8 cellular contexts compared by ENCODE assay signal in genomic region chr3:197737319-197737649, GRCh38. TPM values are rescaled to one million over a fixed set of nuclear protein-coding genes. Genes with fewer than 3 reads are reported as not detected.
DNase-seq lines count a peak whose midpoint lies in the region; TF ChIP-seq lines count a peak whose summit lies in the region.

No MANE protein-coding gene starts in this region.

- H3K4me3 Mint-ChIP-seq in activated naive CD8-positive, alpha-beta T cell treated with anti-CD3 and anti-CD28 coated beads for 36 hours, result peak overlapping the region; percentile 91

- H3K27me3 ChIP-seq in kidney epithelial cell (ENCODE audit: control insufficient read depth, insufficient read depth, low read length) (no peaks in the 10 kb centered on the region), testis (no peaks in the 10 kb centered on the region)

- no peak for TF ChIP-seq CTCF in kidney epithelial cell (IDR thresholded peaks at IDR 0.05; ENCODE audit: insufficient read depth, low read length, poor library complexity, severe bottlenecking)
- TF ChIP-seq CTCF in testis (IDR thresholded peaks at IDR 0.05), result no peak

- H3K27ac Mint-ChIP-seq in activated naive CD8-positive, alpha-beta T cell treated with anti-CD3 and anti-CD28 coated beads for 36 hours, result peak overlapping the region; percentile 88

- H3K4me3 ChIP-seq in kidney epithelial cell (ENCODE audit: low read depth, low read length) (peak overlapping the region; percentile 93), testis (peak overlapping the region; percentile 88 to 94)

- H3K36me3 ChIP-seq in kidney epithelial cell (ENCODE audit: control insufficient read depth, insufficient read depth, low read length) (no peaks in the 10 kb centered on the region), testis (ENCODE audit: low read depth, missing control alignments) (no peaks in the 10 kb centered on the region)

- H3K27me3 Mint-ChIP-seq in activated naive CD8-positive, alpha-beta T cell treated with anti-CD3 and anti-CD28 coated beads for 36 hours, result no peaks in the 10 kb centered on the region

- H3K4me1 ChIP-seq in testis, result peaks cover 10% of the 10 kb centered on the region

- peaks cover 12% of the 10 kb centered on the region for H3K36me3 Mint-ChIP-seq in activated naive CD8-positive, alpha-beta T cell treated with anti-CD3 and anti-CD28 coated beads for 36 hours

- H3K4me1 Mint-ChIP-seq in activated naive CD8-positive, alpha-beta T cell treated with anti-CD3 and anti-CD28 coated beads for 36 hours, result peaks cover 26% of the 10 kb centered on the region

- no peak for TF ChIP-seq POLR2A in testis (IDR thresholded peaks at IDR 0.05)

- DNase-seq in activated CD4-positive, alpha-beta T cell treated with anti-CD3 and anti-CD28 coated beads for 48 hours, result peak; percentile 10
- no peak for DNase-seq in activated CD4-positive, alpha-beta T cell treated with anti-CD3 and anti-CD28 coated beads, Interleukin-2, amount 50 U/mL, for 1 hour
- DNase-seq in activated naive CD8-positive, alpha-beta T cell treated with anti-CD3 and anti-CD28 coated beads for 36 hours, result no peak
- DNase-seq in kidney epithelial cell (ENCODE audit: low read depth), result no peak
- DNase-seq in testis, result no peak
- DNase-seq in COLO829 (ENCODE audit: low spot score), result no peak
- no peak for DNase-seq in stimulated activated CD4-positive, alpha-beta T cell treated with anti-CD3 and anti-CD28 coated beads, Interleukin-4, amount 100 ng/mL, for 4 hours
- no peak for DNase-seq in RPMI8226

- no peaks in the 10 kb centered on the region for H3K9me3 Mint-ChIP-seq in activated naive CD8-positive, alpha-beta T cell treated with anti-CD3 and anti-CD28 coated beads for 36 hours

- no peaks in the 10 kb centered on the region for H3K9me3 ChIP-seq in testis

- intact Hi-C loops in testis (cut with DNase I; ENCODE audit: low total_unique reads), result no loop called here

- peak overlapping the region; percentile 73 to 92 for H3K27ac ChIP-seq in testis

- WGBS in testis, 2 donors, result 0 to 1% methylated on average over 6 of the region's 6 CpGs

RNA-seq across cellular contexts. Expression of gene RUBCN, which starts 0.6 kb away (rescaled TPM):
- total RNA-seq in activated naive CD8-positive, alpha-beta T cell treated with anti-CD3 and anti-CD28 coated beads for 36 hours, result 10 to 100 TPM; 23.7 to 24.7 TPM
- total RNA-seq in kidney epithelial cell (31.1 and 47.3 TPM in 2 replicates), testis (100 to 1,000 TPM; 150 to 159 TPM)
- 44.0 TPM for polyA plus RNA-seq in testis (ENCODE audit: insufficient read depth, low read depth, low replicate concordance)

RNA-seq across cellular contexts. Expression of gene FYTTD1, which starts 12.4 kb away (rescaled TPM):
- total RNA-seq in activated naive CD8-positive, alpha-beta T cell treated with anti-CD3 and anti-CD28 coated beads for 36 hours, result 10 to 100 TPM; 23.2 to 25.0 TPM
- total RNA-seq in kidney epithelial cell, result 24.5 and 30.9 TPM in 2 replicates
- total RNA-seq in testis, result 10 to 100 TPM; 79.5 to 83.6 TPM
- 80.5 TPM for polyA plus RNA-seq in testis (ENCODE audit: insufficient read depth, low read depth, low replicate concordance)

RNA-seq across cellular contexts. Expression of gene LRCH3, which starts 53.8 kb away (rescaled TPM):
- total RNA-seq in activated naive CD8-positive, alpha-beta T cell treated with anti-CD3 and anti-CD28 coated beads for 36 hours, result 10 to 100 TPM; 33.6 to 34.4 TPM
- total RNA-seq in kidney epithelial cell (22.8 and 27.5 TPM in 2 replicates), testis (100 to 1,000 TPM in 1 of 2 donors, 10 to 100 TPM in 1; 80.2 to 173 TPM)
- polyA plus RNA-seq in testis (ENCODE audit: insufficient read depth, low read depth, low replicate concordance), result 43.4 TPM
